Comparison of ENCODE assay signal across 28 cellular contexts in genomic region chr1:160905617-160905989, GRCh38. TPM values are rescaled to one million over a fixed set of nuclear protein-coding genes. Genes with fewer than 3 reads are reported as not detected.
"Had no signal": no experiment of that assay in that cellular context is flagged by ENCODE, and none has a peak within 500 bp of the region (broad histone marks: within the 10 kb centered on the region; RNA-seq: fewer than 3 reads in every experiment).

No MANE protein-coding gene starts in this region.

- H3K9me3 ChIP-seq: tibial artery had no signal

- H3K4me3 ChIP-seq: tibial artery had no signal

- H3K27me3 ChIP-seq: tibial artery had no signal

- H3K36me3 ChIP-seq: tibial artery had no signal

- ATAC-seq: activated CD4-positive, alpha-beta T cell treated with anti-CD3 and anti-CD28 coated beads for 36 hours; naive thymus-derived CD4-positive, alpha-beta T cell had no signal

- DNase-seq: activated B cell treated with CpG ODN at 0.5 μM for 24 hours; activated CD4-positive, alpha-beta T cell treated with anti-CD3 and anti-CD28 coated beads for 36 hours; activated CD4-positive, alpha-beta T cell treated with anti-CD3 and anti-CD28 coated beads, Interleukin-2, amount 50 U/mL, for 48 hours; activated CD8-positive, alpha-beta memory T cell treated with anti-CD3 and anti-CD28 coated beads, Interleukin-2, amount 50 U/mL, for 48 hours; activated naive CD4-positive, alpha-beta T cell treated with Interleukin-2 at 50 U/mL for 16 hours; activated naive CD8-positive, alpha-beta T cell treated with anti-CD3 and anti-CD28 coated beads, Interleukin-2, amount 10 ng/mL, durations not matched to agents 7 days and 5 days; activated T-cell treated with anti-CD3 and anti-CD28 coated beads, Interleukin-2, amount 50 U/mL, for 48 hours; amygdala; foreskin fibroblast; hippocampal formation; naive thymus-derived CD4-positive, alpha-beta T cell; occipital lobe; posterior cingulate gyrus; stimulated activated CD4-positive, alpha-beta T cell treated with anti-CD3 and anti-CD28 coated beads, Interleukin-2, amount 100 ng/mL, for 48 hours; stimulated activated CD8-positive, alpha-beta memory T cell treated with anti-CD3 and anti-CD28 coated beads, Interleukin-4, amount 100 ng/mL, for 48 hours; stimulated activated naive CD4-positive, alpha-beta T cell treated with Interleukin-2 at 50 U/mL for 16 hours; T-helper 1 cell; T1000; tibial artery had no signal

RNA-seq across cellular contexts. Expression of gene ITLN1, which starts 20.6 kb away (rescaled TPM):
- total RNA-seq: activated B cell treated with CpG ODN at 0.5 μM for 24 hours; activated CD4-positive, alpha-beta T cell treated with anti-CD3 and anti-CD28 coated beads for 36 hours; activated CD8-positive, alpha-beta memory T cell treated with anti-CD3 and anti-CD28 coated beads for 36 hours; activated naive CD8-positive, alpha-beta T cell treated with anti-CD3 and anti-CD28 coated beads, Interleukin-2, amount 10 ng/mL, durations not matched to agents 7 days and 5 days; fibroblast of lung; glomerular endothelial cell; lower leg skin; neural crest cell had no signal
- polyA plus RNA-seq: fibroblast of lung; naive thymus-derived CD4-positive, alpha-beta T cell had no signal

RNA-seq across cellular contexts. Expression of gene CD244, which starts 42.9 kb away (rescaled TPM):
- total RNA-seq: activated B cell treated with CpG ODN at 0.5 μM for 24 hours, cerebellum, fibroblast of lung, glomerular endothelial cell, neural crest cell, occipital lobe had no signal
- polyA plus RNA-seq: fibroblast of lung had no signal

RNA-seq across cellular contexts. Expression of gene ITLN2, which starts 49.0 kb away (rescaled TPM):
- total RNA-seq: activated B cell treated with CpG ODN at 0.5 μM for 24 hours; activated CD4-positive, alpha-beta T cell treated with anti-CD3 and anti-CD28 coated beads for 36 hours; activated CD8-positive, alpha-beta memory T cell treated with anti-CD3 and anti-CD28 coated beads for 36 hours; activated naive CD8-positive, alpha-beta T cell treated with anti-CD3 and anti-CD28 coated beads, Interleukin-2, amount 10 ng/mL, durations not matched to agents 7 days and 5 days; cerebellum; fibroblast of lung; glomerular endothelial cell; mesenteric fat pad; naive thymus-derived CD4-positive, alpha-beta T cell; occipital lobe; subcutaneous adipose tissue; urinary bladder had no signal
- polyA plus RNA-seq: fibroblast of lung; naive thymus-derived CD4-positive, alpha-beta T cell had no signal
